18 cellular contexts compared by ENCODE assay signal in genomic region chr2:172997031-172997430, GRCh38.
DNase-seq lines count a peak whose midpoint lies in the region; ATAC-seq, FAIRE-seq and TF ChIP-seq lines count a peak whose summit lies in the region.
"Had no signal": no experiment of that assay in that cellular context is flagged by ENCODE, and none has a peak within 500 bp of the region (broad histone marks: within the 10 kb centered on the region; RNA-seq: fewer than 3 reads in every experiment).

No MANE protein-coding gene starts in this region.

- CTCF ChIA-PET in Calu3 (lab: Charles Lee), result no interaction called here

- TF ChIP-seq CTCF in fibroblast of mammary gland (conservative IDR thresholded peaks at IDR 0.05; ENCODE audit: control insufficient read depth, insufficient read depth, low read depth, low read length), result no peak
- TF ChIP-seq CTCF in Calu3 (IDR thresholded peaks at IDR 0.05; ENCODE audit: unreplicated experiment), result no peak

- no peak for ATAC-seq in activated naive CD8-positive, alpha-beta T cell treated with anti-CD3 and anti-CD28 coated beads, Interleukin-2, amount 50 U/mL, for 24 hours
- ATAC-seq: CD8-positive, alpha-beta T cell; PC-3 had no signal

- no TSS peak for BruUV-seq in Calu3 (replicated peaks; lab: Mats Ljungman, UMichigan)

- FAIRE-seq in urothelium cell line (lab: Jason Lieb, UNC), result no peak
- FAIRE-seq: D721Med, GM12891, GM18507 had no signal

- DNase-seq in HCEC 1CT (peak; percentile 51), SJSA1 (ENCODE audit: low read depth in 1 of 2, low spot score in 2 of 2) (peak in 1 of 2 experiments; percentile 21), fibroblast of mammary gland (ENCODE audit: low read depth) (peak; percentile 38), Calu3 (no peak), urothelium cell line (ENCODE audit: low spot score) (no peak)
- no peak for DNase-seq in activated naive CD8-positive, alpha-beta T cell treated with anti-CD3 and anti-CD28 coated beads, Interleukin-2, amount 50 U/mL, for 24 hours
- no peak for DNase-seq in activated CD4-positive, CD25-positive, alpha-beta regulatory T cell (lab: John Stamatoyannopoulos, UW)
- DNase-seq: CD8-positive, alpha-beta T cell; DMS79 treated with DMSO at 0.1 percent for 48 hours; GF-D8; NCI-H1092; NCI-H146; NCI-H2081; NCI-H748 treated with DMSO at 0.1 percent for 48 hours had no signal

- H3K27ac ChIP-seq in SJSA1, result peak overlapping the region; percentile 93

- no peaks in the 10 kb centered on the region for H3K36me3 ChIP-seq in SJSA1

- H3K36me3 Mint-ChIP-seq in activated naive CD8-positive, alpha-beta T cell treated with anti-CD3 and anti-CD28 coated beads, Interleukin-2, amount 50 U/mL, for 24 hours (ENCODE audit: low read depth), result no peaks in the 10 kb centered on the region
- H3K36me3 Mint-ChIP-seq in Calu3 (ENCODE audit: insufficient read depth, unreplicated experiment), result no peaks in the 10 kb centered on the region
- H3K36me3 Mint-ChIP-seq: CD8-positive, alpha-beta T cell had no signal

- no peaks in the 10 kb centered on the region for H3K27me3 ChIP-seq in SJSA1 (replicated peaks)

- H3K4me3 Mint-ChIP-seq in activated naive CD8-positive, alpha-beta T cell treated with anti-CD3 and anti-CD28 coated beads, Interleukin-2, amount 50 U/mL, for 24 hours, result no peak overlapping the region
- no peak overlapping the region for H3K4me3 Mint-ChIP-seq in Calu3 (ENCODE audit: low read depth, unreplicated experiment)
- H3K4me3 Mint-ChIP-seq: CD8-positive, alpha-beta T cell had no signal

- H3K4me1 Mint-ChIP-seq in activated naive CD8-positive, alpha-beta T cell treated with anti-CD3 and anti-CD28 coated beads, Interleukin-2, amount 50 U/mL, for 24 hours, result no peaks in the 10 kb centered on the region
- peaks cover 32% of the 10 kb centered on the region for H3K4me1 Mint-ChIP-seq in Calu3 (ENCODE audit: low read depth, unreplicated experiment)

- H3K9me3 Mint-ChIP-seq in activated naive CD8-positive, alpha-beta T cell treated with anti-CD3 and anti-CD28 coated beads, Interleukin-2, amount 50 U/mL, for 24 hours, result no peaks in the 10 kb centered on the region
- H3K9me3 Mint-ChIP-seq in Calu3 (ENCODE audit: low read depth, unreplicated experiment), result no peaks in the 10 kb centered on the region
- H3K9me3 Mint-ChIP-seq: CD8-positive, alpha-beta T cell had no signal

- no peaks in the 10 kb centered on the region for H3K9me3 ChIP-seq in SJSA1 (replicated peaks)

- H3K27me3 Mint-ChIP-seq in activated naive CD8-positive, alpha-beta T cell treated with anti-CD3 and anti-CD28 coated beads, Interleukin-2, amount 50 U/mL, for 24 hours, result peaks cover 14% of the 10 kb centered on the region
- no peaks in the 10 kb centered on the region for H3K27me3 Mint-ChIP-seq in Calu3 (ENCODE audit: unreplicated experiment)

- intact Hi-C loops in Calu3 (cut with micrococcal nuclease; ENCODE audit: unreplicated experiment), result no loop called here

- H3K27ac Mint-ChIP-seq in activated naive CD8-positive, alpha-beta T cell treated with anti-CD3 and anti-CD28 coated beads, Interleukin-2, amount 50 U/mL, for 24 hours, result no peak overlapping the region
- H3K27ac Mint-ChIP-seq in Calu3 (ENCODE audit: unreplicated experiment), result no peak overlapping the region
- H3K27ac Mint-ChIP-seq: CD8-positive, alpha-beta T cell had no signal

- H3K4me3 ChIP-seq in SJSA1, result no peak overlapping the region
- no peak overlapping the region for H3K4me3 ChIP-seq in fibroblast of mammary gland (ENCODE audit: control insufficient read depth, low read depth, low read length)

- H3K4me1 ChIP-seq in SJSA1 (replicated peaks), result peaks cover 59% of the 10 kb centered on the region

Comparison
In these comparisons a context has a peak if more than half of its experiments do, and no peak if none do; other contexts are left out.
1. DNase-seq: peak in HCEC 1CT (single experiment) and fibroblast of mammary gland (single experiment); none in activated naive CD8-positive, alpha-beta T cell treated with anti-CD3 and anti-CD28 coated beads, Interleukin-2, amount 50 U/mL, for 24 hours (single experiment), activated CD4-positive, CD25-positive, alpha-beta regulatory T cell (0 of 4), Calu3 (single experiment) and urothelium cell line (single experiment).